In genomic region chr2:81903534-81903933, GRCh38 we compare ENCODE assay signal across 27 cellular contexts.
"Had no signal": no experiment of that assay in that cellular context is flagged by ENCODE, and none has a peak within 500 bp of the region (broad histone marks: within the 10 kb centered on the region; RNA-seq: fewer than 3 reads in every experiment).

No MANE protein-coding gene starts in this region.

- DNase-seq: naive thymus-derived CD8-positive, alpha-beta T cell; nephron progenitor cell; nucleus accumbens; pancreas; right cardiac atrium; small intestine; stimulated activated CD4-positive, alpha-beta T cell treated with anti-CD3 and anti-CD28 coated beads, Interleukin-15, amount 100 ng/mL, for 24 hours; stimulated activated CD4-positive, alpha-beta T cell treated with anti-CD3 and anti-CD28 coated beads, Interleukin-2, amount 100 ng/mL, for 24 hours; stimulated activated CD4-positive, alpha-beta T cell treated with anti-CD3 and anti-CD28 coated beads, Interleukin-2, amount 100 ng/mL, for 48 hours; stimulated activated CD4-positive, alpha-beta T cell treated with anti-CD3 and anti-CD28 coated beads, Interleukin-4, amount 100 ng/mL, for 24 hours; stimulated activated naive B cell treated with anti-CD40 and anti-IgM and Interleukin-4, amounts not matched to agents 10 μg/mL and 1 μg/mL and 100 μg/mL, for 72 hours; stimulated activated naive CD4-positive, alpha-beta T cell treated with Interleukin-2 at 50 U/mL for 16 hours; stomach; thyroid gland; trophoblast cell; upper lobe of left lung had no signal

- H3K4me1 ChIP-seq: pancreas, prostate gland, stomach, thyroid gland, tibial nerve, upper lobe of left lung, vagina had no signal

- H3K4me3 ChIP-seq: pancreas, prostate gland, stomach, thoracic aorta, thyroid gland, tibial nerve, upper lobe of left lung, vagina had no signal

- H3K4me3 Mint-ChIP-seq: naive thymus-derived CD8-positive, alpha-beta T cell; natural killer cell treated with Interleukin-12 subunit alpha and Interleukin-12 subunit beta and Interleukin-15 and Interleukin-18, amount 100 ng/mL, for 72 hours; nephron progenitor cell; neural crest cell; stimulated activated effector memory CD8-positive, alpha-beta T cell treated with anti-CD3 and anti-CD28 coated beads, Interleukin-12 subunit alpha, Interleukin-12 subunit beta, amount 100 ng/mL, for 72 hours; stimulated activated naive B cell treated with anti-CD40 and anti-IgM and Interleukin-4, amounts not matched to agents 10 μg/mL and 1 μg/mL and 100 μg/mL, for 72 hours; stimulated activated naive CD8-positive, alpha-beta T cell treated with anti-CD3 and anti-CD28 coated beads, Interleukin-15, Interleukin-2, amounts not matched to agents 100 ng/mL and 50 ng/mL, for 24 hours had no signal

- H3K4me1 Mint-ChIP-seq: naive thymus-derived CD8-positive, alpha-beta T cell; nephron progenitor cell; neural crest cell; stimulated activated effector memory CD8-positive, alpha-beta T cell treated with anti-CD3 and anti-CD28 coated beads, Interleukin-12 subunit alpha, Interleukin-12 subunit beta, amount 100 ng/mL, for 72 hours; stimulated activated naive B cell treated with anti-CD40 and anti-IgM and Interleukin-4, amounts not matched to agents 10 μg/mL and 1 μg/mL and 100 μg/mL, for 72 hours had no signal

- H3K36me3 ChIP-seq: neutrophil, pancreas, prostate gland, stomach, thoracic aorta, thyroid gland, tibial nerve, upper lobe of left lung, vagina had no signal

- H3K27me3 Mint-ChIP-seq: naive thymus-derived CD8-positive, alpha-beta T cell; natural killer cell treated with Interleukin-12 subunit alpha and Interleukin-12 subunit beta and Interleukin-15 and Interleukin-18, amount 100 ng/mL, for 72 hours; stimulated activated naive B cell treated with anti-CD40 and anti-IgM and Interleukin-4, amounts not matched to agents 10 μg/mL and 1 μg/mL and 100 μg/mL, for 72 hours; stimulated activated naive CD8-positive, alpha-beta T cell treated with anti-CD3 and anti-CD28 coated beads, Interleukin-15, Interleukin-2, amounts not matched to agents 100 ng/mL and 50 ng/mL, for 24 hours had no signal

- H3K27ac Mint-ChIP-seq: naive thymus-derived CD8-positive, alpha-beta T cell; natural killer cell treated with Interleukin-12 subunit alpha and Interleukin-12 subunit beta and Interleukin-15 and Interleukin-18, amount 100 ng/mL, for 72 hours; nephron progenitor cell; stimulated activated effector memory CD8-positive, alpha-beta T cell treated with anti-CD3 and anti-CD28 coated beads, Interleukin-12 subunit alpha, Interleukin-12 subunit beta, amount 100 ng/mL, for 72 hours; stimulated activated naive B cell treated with anti-CD40 and anti-IgM and Interleukin-4, amounts not matched to agents 10 μg/mL and 1 μg/mL and 100 μg/mL, for 72 hours; stimulated activated naive CD8-positive, alpha-beta T cell treated with anti-CD3 and anti-CD28 coated beads, Interleukin-15, Interleukin-2, amounts not matched to agents 100 ng/mL and 50 ng/mL, for 24 hours had no signal

- H3K27me3 ChIP-seq: neutrophil, pancreas, stomach, thyroid gland, tibial nerve, upper lobe of left lung, vagina had no signal

- FAIRE-seq: pancreas, small intestine, urothelium cell line had no signal

- ATAC-seq: naive thymus-derived CD8-positive, alpha-beta T cell; natural killer cell treated with Interleukin-12 subunit alpha and Interleukin-12 subunit beta and Interleukin-15 and Interleukin-18, amount 100 ng/mL, for 72 hours; pancreas; right cardiac atrium; sciatic nerve; stimulated activated effector memory CD8-positive, alpha-beta T cell treated with anti-CD3 and anti-CD28 coated beads, Interleukin-12 subunit alpha, Interleukin-12 subunit beta, amount 100 ng/mL, for 72 hours; stimulated activated naive B cell treated with anti-CD40 and anti-IgM and Interleukin-4, amounts not matched to agents 10 μg/mL and 1 μg/mL and 100 μg/mL, for 72 hours had no signal

- H3K9me3 ChIP-seq: neutrophil, pancreas, prostate gland, stomach, thoracic aorta, thyroid gland, tibial nerve, upper lobe of left lung, vagina had no signal

- H3K27ac ChIP-seq: neutrophil, pancreas, prostate gland, stomach, thoracic aorta, thyroid gland, tibial nerve, upper lobe of left lung, vagina had no signal

- H3K9me3 Mint-ChIP-seq: nephron progenitor cell had no signal

- H3K36me3 Mint-ChIP-seq: naive thymus-derived CD8-positive, alpha-beta T cell; stimulated activated effector memory CD8-positive, alpha-beta T cell treated with anti-CD3 and anti-CD28 coated beads, Interleukin-12 subunit alpha, Interleukin-12 subunit beta, amount 100 ng/mL, for 72 hours; stimulated activated naive B cell treated with anti-CD40 and anti-IgM and Interleukin-4, amounts not matched to agents 10 μg/mL and 1 μg/mL and 100 μg/mL, for 72 hours had no signal
